Comparison of ENCODE assay signal across 30 cellular contexts in genomic region chr1:205922314-205922713, GRCh38. TPM values are rescaled to one million over a fixed set of nuclear protein-coding genes. Genes with fewer than 3 reads are reported as not detected.
"Had no signal": no experiment of that assay in that cellular context is flagged by ENCODE, and none has a peak within 500 bp of the region (broad histone marks: within the 10 kb centered on the region; RNA-seq: fewer than 3 reads in every experiment).

No MANE protein-coding gene starts in this region.

- H3K9me3 ChIP-seq: ascending aorta, body of pancreas, MG63 had no signal

- ATAC-seq: activated CD4-positive, alpha-beta T cell treated with anti-CD3 and anti-CD28 coated beads for 36 hours; activated CD8-positive, alpha-beta T cell treated with anti-CD3 and anti-CD28 coated beads, Interleukin-2, amount 10 ng/mL, durations not matched to agents 7 days and 5 days; activated naive CD4-positive, alpha-beta T cell treated with anti-CD3 and anti-CD28 coated beads, Interleukin-2, amount 50 U/mL, for 72 hours; activated naive CD8-positive, alpha-beta T cell treated with anti-CD3 and anti-CD28 coated beads, Interleukin-2, amount 50 U/mL, for 24 hours; body of pancreas; Panc1; Right ventricle myocardium inferior; T-cell had no signal

- H3K36me3 ChIP-seq: ascending aorta, MG63 had no signal

- H3K27ac ChIP-seq: ascending aorta, body of pancreas, KMS-11, SK-N-MC, VCaP had no signal

- H3K9ac ChIP-seq: KMS-11 had no signal

- H3K4me2 ChIP-seq: KMS-11 had no signal

- H3K27me3 ChIP-seq: ascending aorta, body of pancreas, MG63 had no signal

- H3K4me3 ChIP-seq: ascending aorta, body of pancreas, MG63, SK-N-MC had no signal

- DNase-seq: activated CD4-positive, alpha-beta T cell treated with anti-CD3 and anti-CD28 coated beads for 36 hours; activated CD4-positive, alpha-beta T cell treated with anti-CD3 and anti-CD28 coated beads, Interleukin-2, amount 50 U/mL, for 1 hour; activated CD8-positive, alpha-beta memory T cell treated with anti-CD3 and anti-CD28 coated beads, Interleukin-2, amount 50 U/mL, for 48 hours; activated CD8-positive, alpha-beta T cell treated with anti-CD3 and anti-CD28 coated beads, Interleukin-2, amount 10 ng/mL, durations not matched to agents 7 days and 5 days; activated naive CD4-positive, alpha-beta T cell treated with Interleukin-2 at 50 U/mL for 16 hours; activated naive CD8-positive, alpha-beta T cell treated with anti-CD3 and anti-CD28 coated beads, Interleukin-2, amount 50 U/mL, for 24 hours; activated T-cell treated with anti-CD3 and anti-CD28 coated beads, Interleukin-2, amount 50 U/mL, for 1 hour; amniotic stem cell; body of pancreas; MG63; MV-4-11; NCI-H1092 treated with DMSO at 0.1 percent for 48 hours; NCI-H1436; NCI-H1694 treated with DMSO at 0.1 percent for 48 hours; NCI-H2029 treated with DMSO at 0.1 percent for 48 hours; NCI-H510A treated with DMSO at 0.1 percent for 48 hours; NCI-H69; NK-92 treated with Interleukin-12 subunit alpha and Interleukin-12 subunit beta, amount 100 ng/mL, for 24 hours; OCI-M1; RPMI8226; T-helper 2 cell had no signal

RNA-seq across cellular contexts. Expression of gene SLC26A9, which starts 20.9 kb away (rescaled TPM):
- total RNA-seq: activated CD4-positive, alpha-beta T cell treated with anti-CD3 and anti-CD28 coated beads for 36 hours; activated CD8-positive, alpha-beta T cell treated with anti-CD3 and anti-CD28 coated beads, Interleukin-2, amount 10 ng/mL, durations not matched to agents 7 days and 5 days; activated naive CD4-positive, alpha-beta T cell treated with anti-CD3 and anti-CD28 coated beads, Interleukin-2, amount 50 U/mL, for 72 hours; ascending aorta had no signal
- polyA plus RNA-seq: IgD-negative memory B cell had no signal
